16 cellular contexts compared by ENCODE assay signal in genomic region chr9:109797509-109797908, GRCh38. TPM values are rescaled to one million over a fixed set of nuclear protein-coding genes. Genes with fewer than 3 reads are reported as not detected.
DNase-seq lines count a peak whose midpoint lies in the region; ATAC-seq and TF ChIP-seq lines count a peak whose summit lies in the region.
"Had no signal": no experiment of that assay in that cellular context is flagged by ENCODE, and none has a peak within 500 bp of the region (broad histone marks: within the 10 kb centered on the region; RNA-seq: fewer than 3 reads in every experiment).

No MANE protein-coding gene starts in this region.

- no peak for TF ChIP-seq CTCF in thoracic aorta (IDR thresholded peaks at IDR 0.05)

- DNase-seq in right cardiac atrium (peak in 2 of 3 donors; percentile 37 to 58), cardiac septum (ENCODE audit: low spot score) (no peak), left lobe of liver (ENCODE audit: low spot score) (peak; percentile 71), thoracic aorta (ENCODE audit: low spot score) (no peak), CD1c-positive myeloid dendritic cell (ENCODE audit: extremely low spot score) (no peak), SIG-M5 (lab: John Stamatoyannopoulos, UW) (no peak), OCI-M1 (lab: John Stamatoyannopoulos, UW) (no peak)
- DNase-seq: 8988T; Calu3; CD8-positive, alpha-beta T cell; DMS79 treated with DMSO at 0.1 percent for 48 hours; GF-D8; HCEC 1CT had no signal

- H3K27me3 ChIP-seq in right cardiac atrium (ENCODE audit: control insufficient read depth, insufficient read depth) (no peaks in the 10 kb centered on the region), thoracic aorta (replicated peaks; ENCODE audit: insufficient read depth) (no peaks in the 10 kb centered on the region)
- H3K27me3 ChIP-seq: BLaER1 had no signal

- intact Hi-C loops in right cardiac atrium (cut with DNase I): no loop called here
- intact Hi-C loops in cardiac septum (cut with DNase I): no loop called here

- 95% methylated on average over 5 of the region's 5 CpGs for WGBS in right cardiac atrium

- H3K9me3 ChIP-seq in right cardiac atrium (ENCODE audit: control insufficient read depth, low read length) (no peaks in the 10 kb centered on the region), thoracic aorta (no peaks in the 10 kb centered on the region)
- H3K9me3 ChIP-seq: BLaER1 had no signal

- ATAC-seq in right cardiac atrium: no peak
- peak; percentile 47 for ATAC-seq in left lobe of liver
- no peak for ATAC-seq in thoracic aorta (ENCODE audit: insufficient number of reproducible peaks, low FRiP score, low read depth)
- ATAC-seq: CD8-positive, alpha-beta T cell; GM23338 had no signal

- H3K4me1 ChIP-seq in right cardiac atrium (ENCODE audit: control insufficient read depth, insufficient read depth, low read length) (peaks cover 14% of the 10 kb centered on the region), thoracic aorta (ENCODE audit: control insufficient read depth in 1 of 2, low read depth in 2 of 2) (peaks cover 49 to 94% of the 10 kb centered on the region in 2 donors)
- H3K4me1 ChIP-seq: BLaER1 had no signal

- no peaks in the 10 kb centered on the region for H3K36me3 ChIP-seq in thoracic aorta
- H3K36me3 ChIP-seq: BLaER1 had no signal

- H3K4me3 ChIP-seq in right cardiac atrium (ENCODE audit: low read length) (no peak overlapping the region), thoracic aorta (no peak overlapping the region)
- H3K4me3 ChIP-seq: BLaER1, GM23338 had no signal

- H3K27ac ChIP-seq in right cardiac atrium (ENCODE audit: low read length): no peak overlapping the region
- peak overlapping the region; percentile 91 to 95 for H3K27ac ChIP-seq in thoracic aorta
- H3K27ac ChIP-seq: BLaER1 had no signal

RNA-seq across cellular contexts. Expression of gene PALM2AKAP2, which starts 17.5 kb away (rescaled TPM):
- total RNA-seq in right cardiac atrium (100 to 1,000 TPM in 1 of 4 donors, 10 to 100 TPM in 3; 82.5 to 130 (median 86.2) TPM), cardiac septum (165 TPM), left lobe of liver (32.1 TPM), thoracic aorta (10 to 100 TPM; 45.9 to 84.2 TPM)
- 7.6 TPM for polyA plus RNA-seq in right cardiac atrium
- total RNA-seq: Calu3; CD8-positive, alpha-beta T cell had no signal
- polyA plus RNA-seq: CD14-positive monocyte had no signal

Comparison
In these comparisons a context has a peak if more than half of its experiments do, and no peak if none do; other contexts are left out.
1. DNase-seq: peak in right cardiac atrium (2 of 3) and left lobe of liver (single experiment); none in cardiac septum (single experiment), thoracic aorta (single experiment), CD1c-positive myeloid dendritic cell (single experiment), SIG-M5 (single experiment) and OCI-M1 (single experiment).